ENCODE assay signal across 1 cellular context in the genomic region with DNA sequence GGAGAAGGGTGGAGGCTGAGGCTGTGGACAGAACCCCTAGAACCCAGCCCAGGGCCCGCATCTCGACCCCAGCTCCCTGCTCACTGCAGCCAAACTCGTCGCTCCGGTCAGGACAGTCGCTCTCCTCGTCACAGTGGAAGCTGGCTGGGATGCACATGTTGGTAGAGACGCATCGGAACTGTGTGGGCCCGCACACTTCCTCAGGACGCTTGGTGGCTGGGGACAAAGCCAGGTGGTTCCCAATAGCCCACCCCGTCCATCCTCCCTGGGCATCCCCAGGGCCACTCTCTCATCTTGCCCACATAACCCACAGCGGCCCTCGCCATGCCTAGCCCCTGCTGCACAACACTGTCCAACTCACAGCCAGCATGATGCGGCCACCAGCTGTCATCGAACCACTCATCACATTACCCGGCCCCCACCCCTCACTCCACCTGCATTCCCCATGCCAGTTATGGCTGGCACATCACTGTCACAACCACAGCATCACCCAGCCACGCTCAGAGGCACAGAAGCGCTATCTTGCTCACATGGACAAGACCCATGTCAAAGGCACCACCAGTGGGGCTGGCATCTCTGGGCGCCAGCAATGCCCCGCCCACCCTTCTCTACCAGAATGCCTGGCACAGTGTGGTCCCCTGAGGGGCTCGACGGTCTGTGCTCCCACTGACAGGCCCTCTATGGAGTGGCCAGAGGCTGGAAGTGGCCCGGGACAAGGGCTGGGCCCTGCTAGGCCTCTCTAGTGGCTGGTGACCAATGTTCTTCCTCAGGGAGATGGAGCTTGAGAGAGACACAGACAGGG.
TF ChIP-seq lines count a peak whose summit lies in the region.

No MANE protein-coding gene starts in this region.

TF ChIP-seq in IMR-90, 13 proteins besides CTCF, POLR2A, EP300 and RAD21:
- TF ChIP-seq BHLHE40 (IDR thresholded peaks at IDR 0.05; ENCODE audit: low read depth, low read length): no peak
- TF ChIP-seq USF2 (IDR thresholded peaks at IDR 0.05; ENCODE audit: low read depth, low read length): no peak
- TF ChIP-seq NFE2L2 (IDR thresholded peaks at IDR 0.05; ENCODE audit: low read depth, low read length): no peak
- TF ChIP-seq MXI1 (IDR thresholded peaks at IDR 0.05; ENCODE audit: borderline replicate concordance, low read depth, low read length): no peak
- no peak for TF ChIP-seq ELK1 (IDR thresholded peaks at IDR 0.05; ENCODE audit: borderline replicate concordance, low read depth, low read length)
- no peak for TF ChIP-seq MAZ (IDR thresholded peaks at IDR 0.05; ENCODE audit: borderline replicate concordance, low read depth, low read length)
- TF ChIP-seq FOS (IDR thresholded peaks at IDR 0.05; ENCODE audit: low read depth, low read length): no peak
- no peak for TF ChIP-seq CHD1 (IDR thresholded peaks at IDR 0.05; ENCODE audit: low read depth, low read length)
- no peak for TF ChIP-seq MAFK (IDR thresholded peaks at IDR 0.05; ENCODE audit: low read depth, low read length)
- TF ChIP-seq RFX5 (IDR thresholded peaks at IDR 0.05; ENCODE audit: low read depth, low read length): no peak
- TF ChIP-seq CEBPB (IDR thresholded peaks at IDR 0.05; ENCODE audit: low read depth, low read length): no peak
- TF ChIP-seq SMC3 (IDR thresholded peaks at IDR 0.05; ENCODE audit: low read depth, low read length): no peak
- TF ChIP-seq RCOR1 (IDR thresholded peaks at IDR 0.05; ENCODE audit: insufficient replicate concordance, low read length): no peak
